In genomic region chr13:93248627-93249047, GRCh38 we compare ENCODE assay signal across 10 cellular contexts. TPM values are rescaled to one million over a fixed set of nuclear protein-coding genes. Genes with fewer than 3 reads are reported as not detected.
DNase-seq lines count a peak whose midpoint lies in the region; ATAC-seq, FAIRE-seq and TF ChIP-seq lines count a peak whose summit lies in the region.
"Had no signal": no experiment of that assay in that cellular context is flagged by ENCODE, and none has a peak within 500 bp of the region (broad histone marks: within the 10 kb centered on the region; RNA-seq: fewer than 3 reads in every experiment).

No MANE protein-coding gene starts in this region.

- peak; percentile 43 to 57 for ATAC-seq in right cardiac atrium
- ATAC-seq in HG03521 (IDR thresholded peaks at IDR 0.05; ENCODE audit: unreplicated experiment): no peak
- ATAC-seq in GM21737 (IDR thresholded peaks at IDR 0.05; ENCODE audit: unreplicated experiment): no peak

- H3K36me3 ChIP-seq in effector memory CD4-positive, alpha-beta T cell (ENCODE audit: control insufficient read depth, insufficient read depth, low read length): no peaks in the 10 kb centered on the region

- no peaks in the 10 kb centered on the region for H3K27me3 Mint-ChIP-seq in glutamatergic neuron (ENCODE audit: unreplicated experiment)
- H3K27me3 Mint-ChIP-seq: CD4-positive, CD25-positive, alpha-beta regulatory T cell had no signal

- no peak overlapping the region for H3K4me3 ChIP-seq in right cardiac atrium (ENCODE audit: low read length)
- no peak overlapping the region for H3K4me3 ChIP-seq in effector memory CD4-positive, alpha-beta T cell (ENCODE audit: insufficient read depth, low read depth, low read length, poor library complexity, severe bottlenecking)

- peak; percentile 28 for TF ChIP-seq CTCF in glutamatergic neuron (IDR thresholded peaks at IDR 0.05; ENCODE audit: partially characterized antibody, unreplicated experiment)

- no peak overlapping the region for H3K27ac ChIP-seq in right cardiac atrium (ENCODE audit: low read length)
- H3K27ac ChIP-seq in effector memory CD4-positive, alpha-beta T cell (ENCODE audit: insufficient read depth, low read length, poor library complexity, severe bottlenecking): no peak overlapping the region

- no peaks in the 10 kb centered on the region for H3K9me3 ChIP-seq in right cardiac atrium (ENCODE audit: control insufficient read depth, low read length)
- no peaks in the 10 kb centered on the region for H3K9me3 ChIP-seq in effector memory CD4-positive, alpha-beta T cell (ENCODE audit: control insufficient read depth, low read length)

- FAIRE-seq in RCC 7860 (lab: Jason Lieb, UNC): peak; percentile 78

- H3K4me1 Mint-ChIP-seq in glutamatergic neuron (ENCODE audit: low read depth, unreplicated experiment): peaks cover 22% of the 10 kb centered on the region
- H3K4me1 Mint-ChIP-seq: CD4-positive, CD25-positive, alpha-beta regulatory T cell had no signal

- peak overlapping the region; percentile 42 for H3K4me3 Mint-ChIP-seq in glutamatergic neuron (ENCODE audit: unreplicated experiment)
- H3K4me3 Mint-ChIP-seq: CD4-positive, CD25-positive, alpha-beta regulatory T cell had no signal

- peak in 2 of 3 donors; percentile 31 to 34 for DNase-seq in right cardiac atrium
- DNase-seq in cardiac septum (ENCODE audit: low spot score): no peak
- peak; percentile 83 for DNase-seq in RCC 7860 (ENCODE audit: low spot score)
- DNase-seq in glutamatergic neuron: peak; percentile 74
- no peak for DNase-seq in effector memory CD4-positive, alpha-beta T cell
- no peak for DNase-seq in SKM-1 (lab: John Stamatoyannopoulos, UW; ENCODE audit: unreplicated experiment)
- DNase-seq: activated CD4-positive, alpha-beta T cell treated with anti-CD3 and anti-CD28 coated beads, Interleukin-2, amount 50 U/mL, for 48 hours; CD4-positive, CD25-positive, alpha-beta regulatory T cell had no signal

- H3K9me3 Mint-ChIP-seq in glutamatergic neuron (ENCODE audit: unreplicated experiment): peaks cover 2% of the 10 kb centered on the region

- intact Hi-C loops in right cardiac atrium (cut with DNase I): no loop called here
- intact Hi-C loops in cardiac septum (cut with DNase I): no loop called here

- H3K4me1 ChIP-seq in right cardiac atrium (ENCODE audit: control insufficient read depth, insufficient read depth, low read length): no peaks in the 10 kb centered on the region
- no peaks in the 10 kb centered on the region for H3K4me1 ChIP-seq in effector memory CD4-positive, alpha-beta T cell (ENCODE audit: control insufficient read depth, insufficient read depth, low read length, poor library complexity, severe bottlenecking)

- no peaks in the 10 kb centered on the region for H3K27me3 ChIP-seq in right cardiac atrium (ENCODE audit: control insufficient read depth, insufficient read depth)
- no peaks in the 10 kb centered on the region for H3K27me3 ChIP-seq in effector memory CD4-positive, alpha-beta T cell (replicated peaks; ENCODE audit: control insufficient read depth, insufficient read depth, low read length, poor library complexity, severe bottlenecking)

- no peaks in the 10 kb centered on the region for H3K36me3 Mint-ChIP-seq in glutamatergic neuron (ENCODE audit: unreplicated experiment)
- H3K36me3 Mint-ChIP-seq: CD4-positive, CD25-positive, alpha-beta regulatory T cell had no signal

- peak overlapping the region; percentile 98 for H3K27ac Mint-ChIP-seq in glutamatergic neuron (ENCODE audit: unreplicated experiment)
- H3K27ac Mint-ChIP-seq: CD4-positive, CD25-positive, alpha-beta regulatory T cell had no signal

- WGBS in right cardiac atrium: 56% methylated on average over 8 of the region's 8 CpGs

RNA-seq across cellular contexts. Expression of gene GPC6, which starts 22.0 kb away (rescaled TPM):
- 10 to 100 TPM in 1 of 4 donors, 1 to 10 TPM in 3; 3.1 to 11.0 (median 5.9) TPM for total RNA-seq in right cardiac atrium
- polyA plus RNA-seq in right cardiac atrium: 1.5 TPM
- total RNA-seq in cardiac septum: 1.4 TPM
- total RNA-seq in glutamatergic neuron (ENCODE audit: unreplicated experiment): 11.8 TPM
- total RNA-seq: CD4-positive, CD25-positive, alpha-beta regulatory T cell had no signal
- polyA plus RNA-seq: CD4-positive, CD25-positive, alpha-beta regulatory T cell had no signal

Comparison
In these comparisons a context has a peak if more than half of its experiments do, and no peak if none do; other contexts are left out.
1. DNase-seq: peak in right cardiac atrium (2 of 3), RCC 7860 (single experiment) and glutamatergic neuron (single experiment); none in cardiac septum (single experiment), effector memory CD4-positive, alpha-beta T cell (0 of 3) and SKM-1 (single experiment).
2. ATAC-seq: peak in right cardiac atrium (2 of 2); none in HG03521 (single experiment) and GM21737 (single experiment).